In genomic region chr7:141631525-141631924, GRCh38 we compare ENCODE assay signal across 11 cellular contexts.
"Had no signal": no experiment of that assay in that cellular context is flagged by ENCODE, and none has a peak within 500 bp of the region (broad histone marks: within the 10 kb centered on the region; RNA-seq: fewer than 3 reads in every experiment).

No MANE protein-coding gene starts in this region.

- H3K27ac ChIP-seq: GM23248 had no signal

- H3K27ac Mint-ChIP-seq: GM23338, H9, HFFc6 had no signal

- H3K4me1 ChIP-seq: HAP-1 had no signal

- H3K4me2 ChIP-seq: GM23338 had no signal

- H3K36me3 ChIP-seq: HAP-1 had no signal

- H3K9me3 ChIP-seq: HAP-1 had no signal

- H3K4me3 Mint-ChIP-seq: GM23338, H9, HFFc6 had no signal

- FAIRE-seq: H1, H54 had no signal

- H2AFZ ChIP-seq: GM23248, GM23338 had no signal

- H3K9ac ChIP-seq: GM23248 had no signal

- H3K9me3 Mint-ChIP-seq: GM23338, H9, HFFc6 had no signal

- H3K4me1 Mint-ChIP-seq: H9 had no signal

- H3K4me3 ChIP-seq: GM23248, GM23338, HAP-1 had no signal

- ATAC-seq: GM23338, HCT116 had no signal

- DNase-seq: GM23248, GOT3, H7, H9, HCEC 1CT, HFFc6 had no signal
